In the genomic region with DNA sequence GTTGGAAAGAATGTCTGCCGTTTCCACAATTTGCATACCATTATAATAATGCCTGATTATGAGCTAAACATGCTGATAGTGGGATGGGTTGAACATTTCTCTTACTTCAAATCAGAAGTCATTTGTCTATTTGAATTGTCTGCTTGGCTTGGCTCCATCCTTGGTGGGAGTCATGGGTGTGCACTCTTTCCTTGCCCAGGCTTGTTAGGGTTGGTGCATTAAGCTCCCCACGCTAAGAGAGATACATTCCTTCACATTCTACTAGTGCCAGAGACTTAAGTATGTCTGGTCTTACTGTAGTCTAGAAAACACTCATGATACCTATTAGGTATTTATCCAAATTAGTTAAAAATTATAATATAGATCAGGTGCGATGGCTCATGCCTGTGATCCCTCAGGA, we compare ENCODE assay signal across 33 cellular contexts.
"Had no signal": no experiment of that assay in that cellular context is flagged by ENCODE, and none has a peak within 500 bp of the region (broad histone marks: within the 10 kb centered on the region; RNA-seq: fewer than 3 reads in every experiment).

No MANE protein-coding gene starts in this region.

- H3K27ac ChIP-seq: adrenal gland, body of pancreas, cardiac muscle cell, colonic mucosa, esophagus muscularis mucosa, foreskin keratinocyte, gastroesophageal sphincter had no signal

- H3K27me3 ChIP-seq: adrenal gland, body of pancreas, cardiac muscle cell, colonic mucosa, esophagus muscularis mucosa, foreskin keratinocyte, gastroesophageal sphincter had no signal

- H3K9me3 Mint-ChIP-seq: activated CD4-positive, alpha-beta memory T cell treated with anti-CD3 and anti-CD28 coated beads for 36 hours; activated CD4-positive, alpha-beta T cell treated with anti-CD3 and anti-CD28 coated beads, Interleukin-2, amount 10 ng/mL, durations not matched to agents 24 days and 14 days; activated naive CD4-positive, alpha-beta T cell treated with anti-CD3 and anti-CD28 coated beads for 36 hours; activated naive CD4-positive, alpha-beta T cell treated with anti-CD3 and anti-CD28 coated beads, Interleukin-2, amount 50 U/mL, for 24 hours; activated naive CD8-positive, alpha-beta T cell treated with anti-CD3 and anti-CD28 coated beads for 36 hours; activated naive CD8-positive, alpha-beta T cell treated with anti-CD3 and anti-CD28 coated beads, Interleukin-2, amount 50 U/mL, for 24 hours; activated T-helper 1 cell treated with anti-CD3 and anti-CD28 coated beads, Interleukin-12 subunit alpha, Interleukin-12 subunit beta, Interleukin-2, Interleukin-4 antibody, amounts not matched to agents 30 ng/mL and 10 ng/mL and 1 ng/mL, durations not matched to agents 14 hours and 24 hours and 36 hours; T-helper 2 cell treated with Interferon-gamma antibody and Interleukin-4, amounts not matched to agents 5 μg/mL and 100 μg/mL, for 36 hours had no signal

- H3K4me1 ChIP-seq: adrenal gland, body of pancreas, colonic mucosa, esophagus muscularis mucosa, foreskin keratinocyte, gastroesophageal sphincter had no signal

- DNase-seq: activated CD4-positive, alpha-beta memory T cell treated with anti-CD3 and anti-CD28 coated beads for 36 hours; activated CD4-positive, alpha-beta T cell treated with anti-CD3 and anti-CD28 coated beads for 36 hours; activated CD4-positive, alpha-beta T cell treated with anti-CD3 and anti-CD28 coated beads, Interleukin-2, amount 10 ng/mL, durations not matched to agents 24 days and 14 days; activated CD4-positive, CD25-positive, alpha-beta regulatory T cell; activated CD4-positive, CD25-positive, alpha-beta regulatory T cell treated with anti-CD3 and anti-CD28 coated beads, Interleukin-2, amount 50 U/mL, for 72 hours; activated CD8-positive, alpha-beta memory T cell treated with anti-CD3 and anti-CD28 coated beads, Interleukin-2, amount 10 ng/mL, durations not matched to agents 7 days and 5 days; activated CD8-positive, alpha-beta memory T cell treated with anti-CD3 and anti-CD28 coated beads, Interleukin-2, amount 50 U/mL, for 4 hours; activated CD8-positive, alpha-beta T cell treated with anti-CD3 and anti-CD28 coated beads, Interleukin-2, amount 10 ng/mL, durations not matched to agents 7 days and 5 days; activated effector memory CD4-positive, alpha-beta T cell treated with anti-CD3 and anti-CD28 coated beads, Interleukin-2, amount 50 U/mL, for 16 hours; activated naive CD4-positive, alpha-beta T cell treated with anti-CD3 and anti-CD28 coated beads for 36 hours; activated naive CD8-positive, alpha-beta T cell treated with anti-CD3 and anti-CD28 coated beads for 36 hours; activated naive CD8-positive, alpha-beta T cell treated with anti-CD3 and anti-CD28 coated beads, Interleukin-2, amount 50 U/mL, for 24 hours; activated T-cell treated with anti-CD3 and anti-CD28 coated beads, Interleukin-2, amount 50 U/mL, for 1 hour; activated T-cell treated with anti-CD3 and anti-CD28 coated beads, Interleukin-2, amount 50 U/mL, for 48 hours; adrenal gland; amygdala; aorta; central memory CD4-positive, alpha-beta T cell; cerebellar nuclear complex; colonic mucosa; effector CD8-positive, alpha-beta T cell; T-helper 1 cell; T-helper 17 cell; T1000 had no signal

- H3K9me3 ChIP-seq: adrenal gland, body of pancreas, colonic mucosa, esophagus muscularis mucosa, gastroesophageal sphincter had no signal

- H3K4me3 ChIP-seq: adrenal gland, body of pancreas, cardiac muscle cell, colonic mucosa, esophagus muscularis mucosa, gastroesophageal sphincter had no signal

- ATAC-seq: activated CD4-positive, alpha-beta T cell treated with anti-CD3 and anti-CD28 coated beads for 36 hours; activated CD8-positive, alpha-beta memory T cell treated with anti-CD3 and anti-CD28 coated beads, Interleukin-2, amount 10 ng/mL, durations not matched to agents 7 days and 5 days; activated CD8-positive, alpha-beta T cell treated with anti-CD3 and anti-CD28 coated beads, Interleukin-2, amount 10 ng/mL, durations not matched to agents 7 days and 5 days; activated naive CD8-positive, alpha-beta T cell treated with anti-CD3 and anti-CD28 coated beads, Interleukin-2, amount 50 U/mL, for 24 hours; foreskin keratinocyte; gastroesophageal sphincter; T-helper 17 cell had no signal

- H3K27me3 Mint-ChIP-seq: activated CD4-positive, alpha-beta memory T cell treated with anti-CD3 and anti-CD28 coated beads for 36 hours; activated CD4-positive, alpha-beta T cell treated with anti-CD3 and anti-CD28 coated beads for 36 hours; activated CD4-positive, alpha-beta T cell treated with anti-CD3 and anti-CD28 coated beads, Interleukin-2, amount 10 ng/mL, durations not matched to agents 24 days and 14 days; activated CD8-positive, alpha-beta memory T cell treated with anti-CD3 and anti-CD28 coated beads, Interleukin-2, amount 10 ng/mL, durations not matched to agents 7 days and 5 days; activated naive CD4-positive, alpha-beta T cell treated with anti-CD3 and anti-CD28 coated beads, Interleukin-2, amount 50 U/mL, for 24 hours; activated naive CD8-positive, alpha-beta T cell treated with anti-CD3 and anti-CD28 coated beads for 36 hours; activated naive CD8-positive, alpha-beta T cell treated with anti-CD3 and anti-CD28 coated beads, Interleukin-2, amount 50 U/mL, for 24 hours; T-helper 17 cell had no signal

- H3K36me3 Mint-ChIP-seq: activated CD4-positive, alpha-beta memory T cell treated with anti-CD3 and anti-CD28 coated beads for 36 hours; activated CD8-positive, alpha-beta memory T cell treated with anti-CD3 and anti-CD28 coated beads, Interleukin-2, amount 10 ng/mL, durations not matched to agents 7 days and 5 days; activated naive CD4-positive, alpha-beta T cell treated with anti-CD3 and anti-CD28 coated beads, Interleukin-2, amount 50 U/mL, for 24 hours; activated naive CD8-positive, alpha-beta T cell treated with anti-CD3 and anti-CD28 coated beads for 36 hours had no signal

- H3K36me3 ChIP-seq: adrenal gland, cardiac muscle cell, colonic mucosa, esophagus muscularis mucosa, gastroesophageal sphincter had no signal

- H3K27ac Mint-ChIP-seq: activated CD4-positive, alpha-beta memory T cell treated with anti-CD3 and anti-CD28 coated beads for 36 hours; activated CD4-positive, alpha-beta T cell treated with anti-CD3 and anti-CD28 coated beads for 36 hours; activated CD4-positive, alpha-beta T cell treated with anti-CD3 and anti-CD28 coated beads, Interleukin-2, amount 10 ng/mL, durations not matched to agents 24 days and 14 days; activated CD8-positive, alpha-beta memory T cell treated with anti-CD3 and anti-CD28 coated beads, Interleukin-2, amount 10 ng/mL, durations not matched to agents 7 days and 5 days; activated CD8-positive, alpha-beta T cell treated with anti-CD3 and anti-CD28 coated beads, Interleukin-2, amount 10 ng/mL, durations not matched to agents 7 days and 5 days; activated naive CD4-positive, alpha-beta T cell treated with anti-CD3 and anti-CD28 coated beads for 36 hours; activated naive CD4-positive, alpha-beta T cell treated with anti-CD3 and anti-CD28 coated beads, Interleukin-2, amount 50 U/mL, for 24 hours; activated naive CD8-positive, alpha-beta T cell treated with anti-CD3 and anti-CD28 coated beads for 36 hours; activated naive CD8-positive, alpha-beta T cell treated with anti-CD3 and anti-CD28 coated beads, Interleukin-2, amount 50 U/mL, for 24 hours; activated T-helper 1 cell treated with anti-CD3 and anti-CD28 coated beads, Interleukin-12 subunit alpha, Interleukin-12 subunit beta, Interleukin-2, Interleukin-4 antibody, amounts not matched to agents 30 ng/mL and 10 ng/mL and 1 ng/mL, durations not matched to agents 14 hours and 24 hours and 36 hours; activated T-helper 2 cell treated with anti-CD3 and anti-CD28 coated beads, Interferon-gamma antibody, Interleukin-2, Interleukin-4, amounts not matched to agents 10 μg/mL and 5 μg/mL and 100 μg/mL, durations not matched to agents 14 hours and 24 hours and 36 hours; T-helper 17 cell; T-helper 2 cell treated with Interferon-gamma antibody and Interleukin-4, amounts not matched to agents 5 μg/mL and 100 μg/mL, for 36 hours had no signal

- H3K4me1 Mint-ChIP-seq: activated CD4-positive, alpha-beta T cell treated with anti-CD3 and anti-CD28 coated beads for 36 hours; activated CD4-positive, alpha-beta T cell treated with anti-CD3 and anti-CD28 coated beads, Interleukin-2, amount 10 ng/mL, durations not matched to agents 24 days and 14 days; activated CD8-positive, alpha-beta memory T cell treated with anti-CD3 and anti-CD28 coated beads, Interleukin-2, amount 10 ng/mL, durations not matched to agents 7 days and 5 days; activated naive CD4-positive, alpha-beta T cell treated with anti-CD3 and anti-CD28 coated beads, Interleukin-2, amount 50 U/mL, for 24 hours; activated naive CD8-positive, alpha-beta T cell treated with anti-CD3 and anti-CD28 coated beads for 36 hours; activated naive CD8-positive, alpha-beta T cell treated with anti-CD3 and anti-CD28 coated beads, Interleukin-2, amount 50 U/mL, for 24 hours; T-helper 17 cell had no signal

- H3K4me3 Mint-ChIP-seq: activated CD4-positive, alpha-beta memory T cell treated with anti-CD3 and anti-CD28 coated beads for 36 hours; activated CD4-positive, alpha-beta T cell treated with anti-CD3 and anti-CD28 coated beads for 36 hours; activated CD4-positive, alpha-beta T cell treated with anti-CD3 and anti-CD28 coated beads, Interleukin-2, amount 10 ng/mL, durations not matched to agents 24 days and 14 days; activated CD8-positive, alpha-beta memory T cell treated with anti-CD3 and anti-CD28 coated beads, Interleukin-2, amount 10 ng/mL, durations not matched to agents 7 days and 5 days; activated CD8-positive, alpha-beta T cell treated with anti-CD3 and anti-CD28 coated beads, Interleukin-2, amount 10 ng/mL, durations not matched to agents 7 days and 5 days; activated naive CD4-positive, alpha-beta T cell treated with anti-CD3 and anti-CD28 coated beads for 36 hours; activated naive CD4-positive, alpha-beta T cell treated with anti-CD3 and anti-CD28 coated beads, Interleukin-2, amount 50 U/mL, for 24 hours; activated naive CD8-positive, alpha-beta T cell treated with anti-CD3 and anti-CD28 coated beads for 36 hours; activated naive CD8-positive, alpha-beta T cell treated with anti-CD3 and anti-CD28 coated beads, Interleukin-2, amount 50 U/mL, for 24 hours; activated T-helper 1 cell treated with anti-CD3 and anti-CD28 coated beads, Interleukin-12 subunit alpha, Interleukin-12 subunit beta, Interleukin-2, Interleukin-4 antibody, amounts not matched to agents 30 ng/mL and 10 ng/mL and 1 ng/mL, durations not matched to agents 14 hours and 24 hours and 36 hours; T-helper 17 cell; T-helper 2 cell treated with Interferon-gamma antibody and Interleukin-4, amounts not matched to agents 5 μg/mL and 100 μg/mL, for 36 hours had no signal
